Comparison of ENCODE assay signal across 1 cellular context in the genomic region with DNA sequence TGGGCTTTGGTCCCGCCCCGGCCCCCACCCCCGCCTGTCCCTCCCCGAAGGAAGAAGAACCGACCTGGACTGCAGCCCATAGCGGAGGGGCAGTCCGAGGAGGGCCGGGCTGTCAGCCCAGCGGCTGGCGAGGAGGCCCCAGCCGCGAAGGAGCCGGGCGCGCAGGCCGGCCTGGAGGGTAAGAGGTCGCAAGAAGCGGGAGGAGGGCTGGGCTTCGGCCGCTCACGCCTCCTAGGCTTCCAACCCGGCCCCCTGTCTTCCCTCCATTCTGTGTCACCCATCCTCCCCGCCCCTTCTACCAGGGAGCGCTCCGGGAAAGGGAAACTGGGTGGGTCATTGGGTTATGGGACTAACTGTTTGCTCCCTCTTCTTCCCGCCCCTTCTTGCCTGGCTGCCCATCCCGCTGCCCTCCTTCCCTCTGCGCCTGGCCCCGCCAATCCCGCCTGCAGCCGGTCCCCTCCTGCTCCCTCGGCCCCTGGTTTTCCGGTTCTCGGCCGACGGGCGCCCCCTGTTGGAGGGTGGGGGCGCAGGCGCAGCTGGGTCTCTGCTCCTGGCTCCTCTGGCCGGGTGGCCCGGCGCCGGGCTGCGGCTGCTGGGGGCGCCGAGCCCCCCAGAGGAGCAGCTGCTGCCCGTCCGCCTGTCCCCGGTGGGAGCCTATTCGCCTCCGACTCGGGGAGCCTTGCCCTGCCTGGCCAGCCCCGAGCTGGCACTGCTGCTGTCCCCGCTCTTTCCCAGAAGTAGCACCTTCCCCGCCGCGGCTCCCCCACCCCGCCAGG.
TF ChIP-seq lines count a peak whose summit lies in the region.

No MANE protein-coding gene starts in this region.

TF ChIP-seq in K562, 482 proteins besides CTCF, POLR2A, EP300 and RAD21 (continued from another document and continues in another):
- TF ChIP-seq ZNF143 (CRISPR knock-in tag; IDR thresholded peaks at IDR 0.05), result peak; percentile 50
- no peak for TF ChIP-seq SIX5 (IDR thresholded peaks at IDR 0.05; ENCODE audit: borderline replicate concordance in 1 of 2, insufficient read depth in 1 of 2, low read depth in 1 of 2, low read length in 2 of 2)
- TF ChIP-seq, protein P1, sequence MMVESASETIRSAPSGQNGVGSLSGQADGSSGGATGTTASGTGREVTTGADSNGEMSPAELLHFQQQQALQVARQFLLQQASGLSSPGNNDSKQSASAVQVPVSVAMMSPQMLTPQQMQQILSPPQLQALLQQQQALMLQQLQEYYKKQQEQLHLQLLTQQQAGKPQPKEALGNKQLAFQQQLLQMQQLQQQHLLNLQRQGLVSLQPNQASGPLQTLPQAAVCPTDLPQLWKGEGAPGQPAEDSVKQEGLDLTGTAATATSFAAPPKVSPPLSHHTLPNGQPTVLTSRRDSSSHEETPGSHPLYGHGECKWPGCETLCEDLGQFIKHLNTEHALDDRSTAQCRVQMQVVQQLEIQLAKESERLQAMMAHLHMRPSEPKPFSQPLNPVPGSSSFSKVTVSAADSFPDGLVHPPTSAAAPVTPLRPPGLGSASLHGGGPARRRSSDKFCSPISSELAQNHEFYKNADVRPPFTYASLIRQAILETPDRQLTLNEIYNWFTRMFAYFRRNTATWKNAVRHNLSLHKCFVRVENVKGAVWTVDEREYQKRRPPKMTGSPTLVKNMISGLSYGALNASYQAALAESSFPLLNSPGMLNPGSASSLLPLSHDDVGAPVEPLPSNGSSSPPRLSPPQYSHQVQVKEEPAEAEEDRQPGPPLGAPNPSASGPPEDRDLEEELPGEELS (CRISPR knock-in tag; IDR thresholded peaks at IDR 0.05; ENCODE audit: borderline replicate concordance), result no peak
- peak; percentile 64 for TF ChIP-seq RBM22 (IDR thresholded peaks at IDR 0.05; ENCODE audit: low read depth, low read length, poor library complexity, severe bottlenecking)
- TF ChIP-seq, protein P2, sequence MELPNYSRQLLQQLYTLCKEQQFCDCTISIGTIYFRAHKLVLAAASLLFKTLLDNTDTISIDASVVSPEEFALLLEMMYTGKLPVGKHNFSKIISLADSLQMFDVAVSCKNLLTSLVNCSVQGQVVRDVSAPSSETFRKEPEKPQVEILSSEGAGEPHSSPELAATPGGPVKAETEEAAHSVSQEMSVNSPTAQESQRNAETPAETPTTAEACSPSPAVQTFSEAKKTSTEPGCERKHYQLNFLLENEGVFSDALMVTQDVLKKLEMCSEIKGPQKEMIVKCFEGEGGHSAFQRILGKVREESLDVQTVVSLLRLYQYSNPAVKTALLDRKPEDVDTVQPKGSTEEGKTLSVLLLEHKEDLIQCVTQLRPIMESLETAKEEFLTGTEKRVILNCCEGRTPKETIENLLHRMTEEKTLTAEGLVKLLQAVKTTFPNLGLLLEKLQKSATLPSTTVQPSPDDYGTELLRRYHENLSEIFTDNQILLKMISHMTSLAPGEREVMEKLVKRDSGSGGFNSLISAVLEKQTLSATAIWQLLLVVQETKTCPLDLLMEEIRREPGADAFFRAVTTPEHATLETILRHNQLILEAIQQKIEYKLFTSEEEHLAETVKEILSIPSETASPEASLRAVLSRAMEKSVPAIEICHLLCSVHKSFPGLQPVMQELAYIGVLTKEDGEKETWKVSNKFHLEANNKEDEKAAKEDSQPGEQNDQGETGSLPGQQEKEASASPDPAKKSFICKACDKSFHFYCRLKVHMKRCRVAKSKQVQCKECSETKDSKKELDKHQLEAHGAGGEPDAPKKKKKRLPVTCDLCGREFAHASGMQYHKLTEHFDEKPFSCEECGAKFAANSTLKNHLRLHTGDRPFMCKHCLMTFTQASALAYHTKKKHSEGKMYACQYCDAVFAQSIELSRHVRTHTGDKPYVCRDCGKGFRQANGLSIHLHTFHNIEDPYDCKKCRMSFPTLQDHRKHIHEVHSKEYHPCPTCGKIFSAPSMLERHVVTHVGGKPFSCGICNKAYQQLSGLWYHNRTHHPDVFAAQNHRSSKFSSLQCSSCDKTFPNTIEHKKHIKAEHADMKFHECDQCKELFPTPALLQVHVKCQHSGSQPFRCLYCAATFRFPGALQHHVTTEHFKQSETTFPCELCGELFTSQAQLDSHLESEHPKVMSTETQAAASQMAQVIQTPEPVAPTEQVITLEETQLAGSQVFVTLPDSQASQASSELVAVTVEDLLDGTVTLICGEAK (IDR thresholded peaks at IDR 0.05), result peak; percentile 71
- TF ChIP-seq, protein P2 (CRISPR knock-in tag; IDR thresholded peaks at IDR 0.05), result no peak
- TF ChIP-seq POLR2AphosphoS5 (IDR thresholded peaks at IDR 0.05; ENCODE audit: control insufficient read depth, insufficient read depth, low read depth, low read length), result no peak
- no peak for TF ChIP-seq ZNF780A (CRISPR knock-in tag; IDR thresholded peaks at IDR 0.05)
- TF ChIP-seq, protein P3, sequence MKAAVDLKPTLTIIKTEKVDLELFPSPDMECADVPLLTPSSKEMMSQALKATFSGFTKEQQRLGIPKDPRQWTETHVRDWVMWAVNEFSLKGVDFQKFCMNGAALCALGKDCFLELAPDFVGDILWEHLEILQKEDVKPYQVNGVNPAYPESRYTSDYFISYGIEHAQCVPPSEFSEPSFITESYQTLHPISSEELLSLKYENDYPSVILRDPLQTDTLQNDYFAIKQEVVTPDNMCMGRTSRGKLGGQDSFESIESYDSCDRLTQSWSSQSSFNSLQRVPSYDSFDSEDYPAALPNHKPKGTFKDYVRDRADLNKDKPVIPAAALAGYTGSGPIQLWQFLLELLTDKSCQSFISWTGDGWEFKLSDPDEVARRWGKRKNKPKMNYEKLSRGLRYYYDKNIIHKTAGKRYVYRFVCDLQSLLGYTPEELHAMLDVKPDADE (conservative IDR thresholded peaks at IDR 0.05; ENCODE audit: control insufficient read depth, low read depth, low read length), result no peak
- no peak for TF ChIP-seq OTX1 (CRISPR knock-in tag; IDR thresholded peaks at IDR 0.05)
- TF ChIP-seq IFI16 (CRISPR knock-in tag; IDR thresholded peaks at IDR 0.05), result no peak
- peak; percentile 69 for TF ChIP-seq SIN3B (IDR thresholded peaks at IDR 0.05; ENCODE audit: low read depth)
- TF ChIP-seq ZNF696 (CRISPR knock-in tag; conservative IDR thresholded peaks at IDR 0.05), result no peak
- TF ChIP-seq, protein P4, sequence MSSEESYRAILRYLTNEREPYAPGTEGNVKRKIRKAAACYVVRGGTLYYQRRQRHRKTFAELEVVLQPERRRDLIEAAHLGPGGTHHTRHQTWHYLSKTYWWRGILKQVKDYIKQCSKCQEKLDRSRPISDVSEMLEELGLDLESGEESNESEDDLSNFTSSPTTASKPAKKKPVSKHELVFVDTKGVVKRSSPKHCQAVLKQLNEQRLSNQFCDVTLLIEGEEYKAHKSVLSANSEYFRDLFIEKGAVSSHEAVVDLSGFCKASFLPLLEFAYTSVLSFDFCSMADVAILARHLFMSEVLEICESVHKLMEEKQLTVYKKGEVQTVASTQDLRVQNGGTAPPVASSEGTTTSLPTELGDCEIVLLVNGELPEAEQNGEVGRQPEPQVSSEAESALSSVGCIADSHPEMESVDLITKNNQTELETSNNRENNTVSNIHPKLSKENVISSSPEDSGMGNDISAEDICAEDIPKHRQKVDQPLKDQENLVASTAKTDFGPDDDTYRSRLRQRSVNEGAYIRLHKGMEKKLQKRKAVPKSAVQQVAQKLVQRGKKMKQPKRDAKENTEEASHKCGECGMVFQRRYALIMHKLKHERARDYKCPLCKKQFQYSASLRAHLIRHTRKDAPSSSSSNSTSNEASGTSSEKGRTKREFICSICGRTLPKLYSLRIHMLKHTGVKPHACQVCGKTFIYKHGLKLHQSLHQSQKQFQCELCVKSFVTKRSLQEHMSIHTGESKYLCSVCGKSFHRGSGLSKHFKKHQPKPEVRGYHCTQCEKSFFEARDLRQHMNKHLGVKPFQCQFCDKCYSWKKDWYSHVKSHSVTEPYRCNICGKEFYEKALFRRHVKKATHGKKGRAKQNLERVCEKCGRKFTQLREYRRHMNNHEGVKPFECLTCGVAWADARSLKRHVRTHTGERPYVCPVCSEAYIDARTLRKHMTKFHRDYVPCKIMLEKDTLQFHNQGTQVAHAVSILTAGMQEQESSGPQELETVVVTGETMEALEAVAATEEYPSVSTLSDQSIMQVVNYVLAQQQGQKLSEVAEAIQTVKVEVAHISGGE (CRISPR knock-in tag; IDR thresholded peaks at IDR 0.05), result peak in 1 of 3 experiments; percentile 24; a peak in 1 of 6 replicates
- TF ChIP-seq, protein P5, sequence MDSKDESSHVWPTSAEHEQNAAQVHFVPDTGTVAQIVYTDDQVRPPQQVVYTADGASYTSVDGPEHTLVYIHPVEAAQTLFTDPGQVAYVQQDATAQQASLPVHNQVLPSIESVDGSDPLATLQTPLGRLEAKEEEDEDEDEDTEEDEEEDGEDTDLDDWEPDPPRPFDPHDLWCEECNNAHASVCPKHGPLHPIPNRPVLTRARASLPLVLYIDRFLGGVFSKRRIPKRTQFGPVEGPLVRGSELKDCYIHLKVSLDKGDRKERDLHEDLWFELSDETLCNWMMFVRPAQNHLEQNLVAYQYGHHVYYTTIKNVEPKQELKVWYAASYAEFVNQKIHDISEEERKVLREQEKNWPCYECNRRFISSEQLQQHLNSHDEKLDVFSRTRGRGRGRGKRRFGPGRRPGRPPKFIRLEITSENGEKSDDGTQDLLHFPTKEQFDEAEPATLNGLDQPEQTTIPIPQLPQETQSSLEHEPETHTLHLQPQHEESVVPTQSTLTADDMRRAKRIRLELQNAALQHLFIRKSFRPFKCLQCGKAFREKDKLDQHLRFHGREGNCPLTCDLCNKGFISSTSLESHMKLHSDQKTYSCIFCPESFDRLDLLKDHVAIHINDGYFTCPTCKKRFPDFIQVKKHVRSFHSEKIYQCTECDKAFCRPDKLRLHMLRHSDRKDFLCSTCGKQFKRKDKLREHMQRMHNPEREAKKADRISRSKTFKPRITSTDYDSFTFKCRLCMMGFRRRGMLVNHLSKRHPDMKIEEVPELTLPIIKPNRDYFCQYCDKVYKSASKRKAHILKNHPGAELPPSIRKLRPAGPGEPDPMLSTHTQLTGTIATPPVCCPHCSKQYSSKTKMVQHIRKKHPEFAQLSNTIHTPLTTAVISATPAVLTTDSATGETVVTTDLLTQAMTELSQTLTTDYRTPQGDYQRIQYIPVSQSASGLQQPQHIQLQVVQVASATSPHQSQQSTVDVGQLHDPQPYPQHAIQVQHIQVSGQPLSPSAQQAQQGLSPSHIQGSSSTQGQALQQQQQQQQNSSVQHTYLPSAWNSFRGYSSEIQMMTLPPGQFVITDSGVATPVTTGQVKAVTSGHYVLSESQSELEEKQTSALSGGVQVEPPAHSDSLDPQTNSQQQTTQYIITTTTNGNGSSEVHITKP (IDR thresholded peaks at IDR 0.05; ENCODE audit: partially characterized antibody), result no peak
- TF ChIP-seq ZFP30 (CRISPR knock-in tag; IDR thresholded peaks at IDR 0.05; ENCODE audit: borderline replicate concordance), result no peak
- TF ChIP-seq, protein P6, sequence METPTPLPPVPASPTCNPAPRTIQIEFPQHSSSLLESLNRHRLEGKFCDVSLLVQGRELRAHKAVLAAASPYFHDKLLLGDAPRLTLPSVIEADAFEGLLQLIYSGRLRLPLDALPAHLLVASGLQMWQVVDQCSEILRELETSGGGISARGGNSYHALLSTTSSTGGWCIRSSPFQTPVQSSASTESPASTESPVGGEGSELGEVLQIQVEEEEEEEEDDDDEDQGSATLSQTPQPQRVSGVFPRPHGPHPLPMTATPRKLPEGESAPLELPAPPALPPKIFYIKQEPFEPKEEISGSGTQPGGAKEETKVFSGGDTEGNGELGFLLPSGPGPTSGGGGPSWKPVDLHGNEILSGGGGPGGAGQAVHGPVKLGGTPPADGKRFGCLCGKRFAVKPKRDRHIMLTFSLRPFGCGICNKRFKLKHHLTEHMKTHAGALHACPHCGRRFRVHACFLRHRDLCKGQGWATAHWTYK (CRISPR knock-in tag; IDR thresholded peaks at IDR 0.05), result no peak
- TF ChIP-seq, protein P7, sequence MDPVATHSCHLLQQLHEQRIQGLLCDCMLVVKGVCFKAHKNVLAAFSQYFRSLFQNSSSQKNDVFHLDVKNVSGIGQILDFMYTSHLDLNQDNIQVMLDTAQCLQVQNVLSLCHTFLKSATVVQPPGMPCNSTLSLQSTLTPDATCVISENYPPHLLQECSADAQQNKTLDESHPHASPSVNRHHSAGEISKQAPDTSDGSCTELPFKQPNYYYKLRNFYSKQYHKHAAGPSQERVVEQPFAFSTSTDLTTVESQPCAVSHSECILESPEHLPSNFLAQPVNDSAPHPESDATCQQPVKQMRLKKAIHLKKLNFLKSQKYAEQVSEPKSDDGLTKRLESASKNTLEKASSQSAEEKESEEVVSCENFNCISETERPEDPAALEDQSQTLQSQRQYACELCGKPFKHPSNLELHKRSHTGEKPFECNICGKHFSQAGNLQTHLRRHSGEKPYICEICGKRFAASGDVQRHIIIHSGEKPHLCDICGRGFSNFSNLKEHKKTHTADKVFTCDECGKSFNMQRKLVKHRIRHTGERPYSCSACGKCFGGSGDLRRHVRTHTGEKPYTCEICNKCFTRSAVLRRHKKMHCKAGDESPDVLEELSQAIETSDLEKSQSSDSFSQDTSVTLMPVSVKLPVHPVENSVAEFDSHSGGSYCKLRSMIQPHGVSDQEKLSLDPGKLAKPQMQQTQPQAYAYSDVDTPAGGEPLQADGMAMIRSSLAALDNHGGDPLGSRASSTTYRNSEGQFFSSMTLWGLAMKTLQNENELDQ (CRISPR knock-in tag; IDR thresholded peaks at IDR 0.05; ENCODE audit: borderline replicate concordance), result no peak
- TF ChIP-seq, protein P8, sequence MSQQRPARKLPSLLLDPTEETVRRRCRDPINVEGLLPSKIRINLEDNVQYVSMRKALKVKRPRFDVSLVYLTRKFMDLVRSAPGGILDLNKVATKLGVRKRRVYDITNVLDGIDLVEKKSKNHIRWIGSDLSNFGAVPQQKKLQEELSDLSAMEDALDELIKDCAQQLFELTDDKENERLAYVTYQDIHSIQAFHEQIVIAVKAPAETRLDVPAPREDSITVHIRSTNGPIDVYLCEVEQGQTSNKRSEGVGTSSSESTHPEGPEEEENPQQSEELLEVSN (IDR thresholded peaks at IDR 0.05; ENCODE audit: borderline replicate concordance in 1 of 2, extremely low read depth in 1 of 2, insufficient read depth in 1 of 2, insufficient read length in 1 of 2, low read depth in 1 of 2, low read length in 1 of 2, poor library complexity in 1 of 2, severe bottlenecking in 1 of 2), result peak; percentile 45 to 48
